1 cellular context compared by ENCODE assay signal in genomic region chr20:43452404-43453126, GRCh38.
TF ChIP-seq lines count a peak whose summit lies in the region.

No MANE protein-coding gene starts in this region.

TF ChIP-seq in HepG2, 621 proteins besides CTCF, POLR2A, EP300 and RAD21 (continued from another document and continues in another):
- TF ChIP-seq XBP1 (CRISPR knock-in tag; IDR thresholded peaks at IDR 0.05) = no peak
- no peak for TF ChIP-seq ZNF891 (CRISPR knock-in tag; IDR thresholded peaks at IDR 0.05)
- no peak for TF ChIP-seq POLR2G (IDR thresholded peaks at IDR 0.05; ENCODE audit: low read depth, low read length)
- TF ChIP-seq ZNF512B (CRISPR knock-in tag; IDR thresholded peaks at IDR 0.05; ENCODE audit: borderline replicate concordance) = no peak
- no peak for TF ChIP-seq HES4 (CRISPR knock-in tag; IDR thresholded peaks at IDR 0.05; ENCODE audit: borderline replicate concordance)
- no peak for TF ChIP-seq REST (IDR thresholded peaks at IDR 0.05; ENCODE audit: borderline replicate concordance in 1 of 2, low read depth in 1 of 2, low read length in 2 of 2)
- TF ChIP-seq ZNF326 (CRISPR knock-in tag; IDR thresholded peaks at IDR 0.05; ENCODE audit: borderline replicate concordance) = no peak
- TF ChIP-seq SMAD1 (CRISPR knock-in tag; IDR thresholded peaks at IDR 0.05; ENCODE audit: borderline replicate concordance, low read depth) = no peak
- TF ChIP-seq PTBP1 (IDR thresholded peaks at IDR 0.05; ENCODE audit: low read depth, low read length, poor library complexity, severe bottlenecking) = no peak
- TF ChIP-seq NBN (conservative IDR thresholded peaks at IDR 0.05) = no peak
- no peak for TF ChIP-seq ETV5 (CRISPR knock-in tag; IDR thresholded peaks at IDR 0.05; ENCODE audit: borderline replicate concordance)
- no peak for TF ChIP-seq ZBTB26 (CRISPR knock-in tag; IDR thresholded peaks at IDR 0.05; ENCODE audit: borderline replicate concordance)
- no peak for TF ChIP-seq ARNTL (CRISPR knock-in tag; IDR thresholded peaks at IDR 0.05)
- TF ChIP-seq TBL1XR1 (IDR thresholded peaks at IDR 0.05; ENCODE audit: borderline replicate concordance, low read length, partially characterized antibody) = peak; percentile 81
- TF ChIP-seq SOX6 (IDR thresholded peaks at IDR 0.05) = no peak
- TF ChIP-seq SOX6 (CRISPR knock-in tag; IDR thresholded peaks at IDR 0.05) = no peak
- no peak for TF ChIP-seq GFI1 (CRISPR knock-in tag; IDR thresholded peaks at IDR 0.05; ENCODE audit: borderline replicate concordance)
- TF ChIP-seq U2AF2 (IDR thresholded peaks at IDR 0.05; ENCODE audit: low read depth, low read length) = no peak
- TF ChIP-seq YY1 (IDR thresholded peaks at IDR 0.05; ENCODE audit: insufficient read depth, insufficient replicate concordance, low read depth, low read length) = no peak
- TF ChIP-seq GMEB2 (CRISPR knock-in tag; IDR thresholded peaks at IDR 0.05; ENCODE audit: low read depth) = no peak
- no peak for TF ChIP-seq NFIC (IDR thresholded peaks at IDR 0.05; ENCODE audit: low read length)
- TF ChIP-seq ZBTB21 (CRISPR knock-in tag; IDR thresholded peaks at IDR 0.05) = no peak
- no peak for TF ChIP-seq SIX1 (CRISPR knock-in tag; IDR thresholded peaks at IDR 0.05; ENCODE audit: borderline replicate concordance)
- TF ChIP-seq NFKBIZ (CRISPR knock-in tag; IDR thresholded peaks at IDR 0.05) = no peak
- no peak for TF ChIP-seq MYPOP (CRISPR knock-in tag; IDR thresholded peaks at IDR 0.05)
- no peak for TF ChIP-seq MXD3 (CRISPR knock-in tag; IDR thresholded peaks at IDR 0.05)
- TF ChIP-seq ZNF460 (CRISPR knock-in tag; IDR thresholded peaks at IDR 0.05; ENCODE audit: borderline replicate concordance) = peak; percentile 74; the same call in 1 of the 2 replicates
- no peak for TF ChIP-seq ZNF574 (CRISPR knock-in tag; IDR thresholded peaks at IDR 0.05)
- TF ChIP-seq SPEN (CRISPR knock-in tag; IDR thresholded peaks at IDR 0.05; ENCODE audit: low read depth) = no peak
- TF ChIP-seq DRAP1 (CRISPR knock-in tag; IDR thresholded peaks at IDR 0.05) = no peak
- no peak for TF ChIP-seq ZNF576 (CRISPR knock-in tag; IDR thresholded peaks at IDR 0.05)
- no peak for TF ChIP-seq ZNF670 (CRISPR knock-in tag; IDR thresholded peaks at IDR 0.05; ENCODE audit: borderline replicate concordance)
- no peak for TF ChIP-seq ZSCAN12 (CRISPR knock-in tag; IDR thresholded peaks at IDR 0.05)
- TF ChIP-seq ZNF225 (CRISPR knock-in tag; IDR thresholded peaks at IDR 0.05) = 0 out of 2 replicates have a peak, but pooled peaks have one; percentile 33
- no peak for TF ChIP-seq ZNF749 (CRISPR knock-in tag; IDR thresholded peaks at IDR 0.05; ENCODE audit: borderline replicate concordance)
- TF ChIP-seq ZNF790 (CRISPR knock-in tag; IDR thresholded peaks at IDR 0.05; ENCODE audit: borderline replicate concordance) = no peak
- no peak for TF ChIP-seq ARHGAP35 (CRISPR knock-in tag; IDR thresholded peaks at IDR 0.05; ENCODE audit: borderline replicate concordance)
- TF ChIP-seq ZNF704 (CRISPR knock-in tag; IDR thresholded peaks at IDR 0.05; ENCODE audit: borderline replicate concordance) = no peak
- no peak for TF ChIP-seq CSRNP2 (CRISPR knock-in tag; conservative IDR thresholded peaks at IDR 0.05; ENCODE audit: low read depth)
- peak; percentile 97 for TF ChIP-seq PPARG (CRISPR knock-in tag; conservative IDR thresholded peaks at IDR 0.05)
- TF ChIP-seq CBX1 (IDR thresholded peaks at IDR 0.05; ENCODE audit: low read depth) = no peak
- TF ChIP-seq SAP130 (CRISPR knock-in tag; IDR thresholded peaks at IDR 0.05; ENCODE audit: low read depth) = no peak
- TF ChIP-seq ZNF841 (CRISPR knock-in tag; IDR thresholded peaks at IDR 0.05; ENCODE audit: borderline replicate concordance) = no peak
- TF ChIP-seq YEATS2 (CRISPR knock-in tag; IDR thresholded peaks at IDR 0.05; ENCODE audit: borderline replicate concordance) = no peak
- no peak for TF ChIP-seq ZBTB7A (CRISPR knock-in tag; IDR thresholded peaks at IDR 0.05)
- TF ChIP-seq NR2F2 (IDR thresholded peaks at IDR 0.05; ENCODE audit: borderline replicate concordance, low read depth) = peak; percentile 66; the same call in 1 of the 2 replicates
- TF ChIP-seq MXD1 (CRISPR knock-in tag; IDR thresholded peaks at IDR 0.05) = no peak
- TF ChIP-seq MED8 (CRISPR knock-in tag; IDR thresholded peaks at IDR 0.05; ENCODE audit: insufficient replicate concordance) = no peak
- TF ChIP-seq RFX3 (CRISPR knock-in tag; IDR thresholded peaks at IDR 0.05) = no peak
- no peak for TF ChIP-seq ZNF44 (CRISPR knock-in tag; IDR thresholded peaks at IDR 0.05)
- no peak for TF ChIP-seq ZNF660 (CRISPR knock-in tag; IDR thresholded peaks at IDR 0.05; ENCODE audit: borderline replicate concordance, low read depth)
- no peak for TF ChIP-seq REXO4 (CRISPR knock-in tag; IDR thresholded peaks at IDR 0.05; ENCODE audit: borderline replicate concordance)
